In the genomic region with DNA sequence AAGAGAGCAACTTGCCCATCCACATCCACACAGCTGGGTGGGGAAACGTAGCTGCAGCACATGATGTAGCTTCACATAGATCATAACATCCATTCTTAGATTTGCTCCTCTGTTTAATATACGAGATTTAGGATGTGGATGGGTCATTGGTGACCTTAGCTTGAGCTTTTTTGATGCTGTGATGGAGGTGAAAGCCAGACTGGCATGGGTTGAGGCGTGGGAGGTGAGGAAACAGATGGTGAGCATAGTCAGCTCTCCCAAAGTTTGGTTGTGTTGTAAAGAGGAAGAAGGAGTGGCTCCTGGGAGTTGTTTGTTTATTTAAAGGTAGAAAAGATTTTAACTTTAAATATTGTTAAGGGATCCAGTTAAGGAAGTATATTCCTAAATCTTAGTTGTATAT, we compare ENCODE assay signal across 20 cellular contexts. TPM values are rescaled to one million over a fixed set of nuclear protein-coding genes. Genes with fewer than 3 reads are reported as not detected.
A peak's percentile ranks its signal among the peaks of the same experiment; 100 is the strongest.
DNase-seq lines count a peak whose midpoint lies in the region; ATAC-seq and TF ChIP-seq lines count a peak whose summit lies in the region.
"Had no signal": no experiment of that assay in that cellular context is flagged by ENCODE, and none has a peak within 500 bp of the region (broad histone marks: within the 10 kb centered on the region; RNA-seq: fewer than 3 reads in every experiment).

No MANE protein-coding gene starts in this region.

- peaks cover 12% of the 10 kb centered on the region for H3K4me1 ChIP-seq in HAP-1

- H3K27me3 Mint-ChIP-seq in activated naive CD8-positive, alpha-beta T cell treated with anti-CD3 and anti-CD28 coated beads, Interleukin-2, amount 50 U/mL, for 24 hours, result no peaks in the 10 kb centered on the region
- H3K27me3 Mint-ChIP-seq in activated naive CD8-positive, alpha-beta T cell treated with anti-CD3 and anti-CD28 coated beads for 36 hours, result no peaks in the 10 kb centered on the region
- no peaks in the 10 kb centered on the region for H3K27me3 Mint-ChIP-seq in activated T-helper 17 cell treated with anti-CD3 and anti-CD28 coated beads, Interleukin-2, amount 50 U/mL, for 72 hours
- no peaks in the 10 kb centered on the region for H3K27me3 Mint-ChIP-seq in naive B cell
- H3K27me3 Mint-ChIP-seq in type B pancreatic cell, result no peaks in the 10 kb centered on the region

- H3K36me3 Mint-ChIP-seq in activated naive CD8-positive, alpha-beta T cell treated with anti-CD3 and anti-CD28 coated beads, Interleukin-2, amount 50 U/mL, for 24 hours (ENCODE audit: low read depth), result peaks cover 4% of the 10 kb centered on the region
- H3K36me3 Mint-ChIP-seq in activated naive CD8-positive, alpha-beta T cell treated with anti-CD3 and anti-CD28 coated beads for 36 hours, result peaks cover 9% of the 10 kb centered on the region
- H3K36me3 Mint-ChIP-seq in activated T-helper 17 cell treated with anti-CD3 and anti-CD28 coated beads, Interleukin-2, amount 50 U/mL, for 72 hours (ENCODE audit: low read depth), result no peaks in the 10 kb centered on the region
- H3K36me3 Mint-ChIP-seq in naive B cell, result no peaks in the 10 kb centered on the region
- H3K36me3 Mint-ChIP-seq in type B pancreatic cell, result peaks cover 9% of the 10 kb centered on the region

- H3K27me3 ChIP-seq in HAP-1 (ENCODE audit: low read depth), result no peaks in the 10 kb centered on the region
- H3K27me3 ChIP-seq: adrenal gland, right atrium auricular region had no signal

- in situ Hi-C loops in GM13977 (cut with MboI; ENCODE audit: low pct_unique_long_range_greater_than_20kb, low sequenced_read_pairs, unreplicated experiment) (no loop called here), HAP-1 (cut with MboI; ENCODE audit: low sequenced_read_pairs) (no loop called here)

- H3K9me3 ChIP-seq in HAP-1, result no peaks in the 10 kb centered on the region
- H3K9me3 ChIP-seq: adrenal gland, right atrium auricular region had no signal

- no peak for DNase-seq in activated naive CD8-positive, alpha-beta T cell treated with anti-CD3 and anti-CD28 coated beads, Interleukin-2, amount 50 U/mL, for 24 hours
- DNase-seq in activated naive CD8-positive, alpha-beta T cell treated with anti-CD3 and anti-CD28 coated beads for 36 hours, result no peak
- no peak for DNase-seq in naive B cell
- no peak for DNase-seq in type B pancreatic cell (ENCODE audit: extremely low spot score, unreplicated experiment)
- no peak for DNase-seq in GM13977 (ENCODE audit: low spot score)
- DNase-seq in HAP-1 (ENCODE audit: low spot score in 2 of 2), result no peak
- DNase-seq: ACHN; adrenal gland; foreskin fibroblast; KG1; kidney; mammary epithelial cell; NCI-H187 treated with DMSO at 0.1 percent for 48 hours; NCI-H774; nucleus accumbens; stimulated activated CD8-positive, alpha-beta memory T cell treated with anti-CD3 and anti-CD28 coated beads, Interleukin-4, amount 100 ng/mL, for 48 hours had no signal

- no peaks in the 10 kb centered on the region; the same call in 1 of the 2 replicates for H3K36me3 ChIP-seq in HAP-1 (replicated peaks)
- H3K36me3 ChIP-seq: adrenal gland, right atrium auricular region had no signal

- H3K27ac Mint-ChIP-seq in activated naive CD8-positive, alpha-beta T cell treated with anti-CD3 and anti-CD28 coated beads, Interleukin-2, amount 50 U/mL, for 24 hours, result peak overlapping the region; percentile 25
- no peak overlapping the region for H3K27ac Mint-ChIP-seq in activated naive CD8-positive, alpha-beta T cell treated with anti-CD3 and anti-CD28 coated beads for 36 hours
- peak overlapping the region; percentile 10 for H3K27ac Mint-ChIP-seq in activated T-helper 17 cell treated with anti-CD3 and anti-CD28 coated beads, Interleukin-2, amount 50 U/mL, for 72 hours
- H3K27ac Mint-ChIP-seq in naive B cell, result peak overlapping the region; percentile 11 to 99 (median 34)
- H3K27ac Mint-ChIP-seq in type B pancreatic cell, result peak overlapping the region; percentile 65
- H3K27ac Mint-ChIP-seq: WTC11 had no signal

- TF ChIP-seq CTCF in type B pancreatic cell (conservative IDR thresholded peaks at IDR 0.05) (no peak), GM13977 (IDR thresholded peaks at IDR 0.05; ENCODE audit: extremely low read depth, insufficient read depth, missing control alignments) (no peak)

- H3K4me1 Mint-ChIP-seq in activated naive CD8-positive, alpha-beta T cell treated with anti-CD3 and anti-CD28 coated beads, Interleukin-2, amount 50 U/mL, for 24 hours, result peaks cover 53% of the 10 kb centered on the region
- H3K4me1 Mint-ChIP-seq in activated naive CD8-positive, alpha-beta T cell treated with anti-CD3 and anti-CD28 coated beads for 36 hours, result peaks cover 47% of the 10 kb centered on the region
- H3K4me1 Mint-ChIP-seq in activated T-helper 17 cell treated with anti-CD3 and anti-CD28 coated beads, Interleukin-2, amount 50 U/mL, for 72 hours, result peaks cover 24% of the 10 kb centered on the region
- H3K4me1 Mint-ChIP-seq in naive B cell (peaks cover 43 to 54% (median 52%) of the 10 kb centered on the region in 3 donors), type B pancreatic cell (ENCODE audit: unreplicated experiment) (peaks cover 25% of the 10 kb centered on the region)

- no peak overlapping the region for H3K4me3 Mint-ChIP-seq in activated naive CD8-positive, alpha-beta T cell treated with anti-CD3 and anti-CD28 coated beads, Interleukin-2, amount 50 U/mL, for 24 hours
- H3K4me3 Mint-ChIP-seq in activated naive CD8-positive, alpha-beta T cell treated with anti-CD3 and anti-CD28 coated beads for 36 hours, result no peak overlapping the region
- peak overlapping the region; percentile 9 for H3K4me3 Mint-ChIP-seq in activated T-helper 17 cell treated with anti-CD3 and anti-CD28 coated beads, Interleukin-2, amount 50 U/mL, for 72 hours
- H3K4me3 Mint-ChIP-seq in naive B cell, result peak overlapping the region in 3 of 8 donors; percentile 0 to 50 (median 45)
- no peak overlapping the region for H3K4me3 Mint-ChIP-seq in type B pancreatic cell
- H3K4me3 Mint-ChIP-seq: WTC11 had no signal

- H3K4me3 ChIP-seq in HAP-1, result no peak overlapping the region
- H3K4me3 ChIP-seq: adrenal gland, right atrium auricular region had no signal

- H3K9me3 Mint-ChIP-seq in activated naive CD8-positive, alpha-beta T cell treated with anti-CD3 and anti-CD28 coated beads, Interleukin-2, amount 50 U/mL, for 24 hours, result no peaks in the 10 kb centered on the region
- no peaks in the 10 kb centered on the region for H3K9me3 Mint-ChIP-seq in activated naive CD8-positive, alpha-beta T cell treated with anti-CD3 and anti-CD28 coated beads for 36 hours
- H3K9me3 Mint-ChIP-seq in activated T-helper 17 cell treated with anti-CD3 and anti-CD28 coated beads, Interleukin-2, amount 50 U/mL, for 72 hours, result no peaks in the 10 kb centered on the region
- H3K9me3 Mint-ChIP-seq in naive B cell, result no peaks in the 10 kb centered on the region
- no peaks in the 10 kb centered on the region for H3K9me3 Mint-ChIP-seq in type B pancreatic cell

- ATAC-seq in activated naive CD8-positive, alpha-beta T cell treated with anti-CD3 and anti-CD28 coated beads, Interleukin-2, amount 50 U/mL, for 24 hours, result peak; percentile 25
- no peak for ATAC-seq in activated T-helper 17 cell treated with anti-CD3 and anti-CD28 coated beads, Interleukin-2, amount 50 U/mL, for 72 hours (replicated peaks)
- ATAC-seq in naive B cell (ENCODE audit: low read depth in 2 of 2) (no peak), HG02678 (IDR thresholded peaks at IDR 0.05; ENCODE audit: unreplicated experiment) (no peak)
- ATAC-seq: WTC11 had no signal

RNA-seq across cellular contexts. Expression of a gene that starts 5.3 kb away (rescaled TPM):
- 10 to 100 TPM; 30.4 to 30.8 TPM for total RNA-seq in activated naive CD8-positive, alpha-beta T cell treated with anti-CD3 and anti-CD28 coated beads for 36 hours
- 10 to 100 TPM; 22.9 to 32.0 TPM for total RNA-seq in activated T-helper 17 cell treated with anti-CD3 and anti-CD28 coated beads, Interleukin-2, amount 50 U/mL, for 72 hours
- 10 to 100 TPM in 4 of 6 donors, 1 to 10 TPM in 2; 3.9 to 18.4 (median 12.1) TPM for polyA plus RNA-seq in naive B cell (ENCODE audit: low read depth in 6 of 6)
- 26.7 and 39.2 TPM in 2 replicates for total RNA-seq in type B pancreatic cell (ENCODE audit: low replicate concordance)
